In the genomic region with DNA sequence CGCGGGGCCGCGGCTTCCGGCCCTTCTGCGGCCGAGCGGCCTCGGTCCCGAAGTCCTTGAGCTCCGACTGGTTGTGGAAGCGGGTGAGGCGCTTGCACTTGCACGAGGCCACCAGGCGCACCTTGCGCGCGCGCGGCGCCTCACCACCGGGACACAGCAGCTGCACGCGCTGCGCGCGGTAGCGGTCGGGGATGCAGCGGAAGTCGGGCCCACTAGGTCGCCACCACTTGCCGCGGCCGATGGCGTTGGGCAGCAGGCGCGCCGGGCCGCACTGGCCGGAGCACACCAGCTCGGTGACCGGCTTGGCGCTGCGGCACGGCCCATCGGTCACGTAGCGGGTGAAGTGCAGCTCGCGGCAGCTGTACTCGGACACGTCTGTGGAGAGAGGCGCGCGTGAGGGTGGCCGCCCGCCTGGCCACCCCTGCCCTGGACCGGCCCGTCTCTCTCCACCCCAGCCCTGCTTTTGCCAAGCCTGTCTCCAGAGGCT, we compare ENCODE assay signal across 10 cellular contexts. TPM values are rescaled to one million over a fixed set of nuclear protein-coding genes. Genes with fewer than 3 reads are reported as not detected.
A peak's percentile ranks its signal among the peaks of the same experiment; 100 is the strongest.
DNase-seq lines count a peak whose midpoint lies in the region; ATAC-seq and TF ChIP-seq lines count a peak whose summit lies in the region.
"Had no signal": no experiment of that assay in that cellular context is flagged by ENCODE, and none has a peak within 500 bp of the region (broad histone marks: within the 10 kb centered on the region; RNA-seq: fewer than 3 reads in every experiment).

No MANE protein-coding gene starts in this region.

- intact Hi-C loops in Panc1 (cut with micrococcal nuclease; ENCODE audit: unreplicated experiment), result no loop called here
- intact Hi-C loops in cardiac septum (cut with DNase I), result loop anchor here (5.0 kb wide), 1 partner anchor 178 kb away; no protein-coding TSS in a partner anchor
- intact Hi-C loops in posterior vena cava (cut with DNase I), result loop anchor here (5.0 to 10.0 kb wide), 2 partner anchors 63 to 181 kb away; no protein-coding TSS in a partner anchor

- no peak overlapping the region for H3K27ac Mint-ChIP-seq in T-cell
- H3K27ac Mint-ChIP-seq: activated naive CD4-positive, alpha-beta T cell treated with anti-CD3 and anti-CD28 coated beads for 36 hours had no signal

- H3K36me3 Mint-ChIP-seq in T-cell, result no peaks in the 10 kb centered on the region

- POLR2A ChIA-PET in Panc1 (lab: Charles Lee) (no interaction called here), T-cell (lab: Charles Lee) (no interaction called here)

- no peaks in the 10 kb centered on the region for H3K4me1 ChIP-seq in Panc1 (ENCODE audit: control insufficient read depth, insufficient read depth, low read length)

- no peak overlapping the region for H3K4me3 Mint-ChIP-seq in T-cell
- H3K4me3 Mint-ChIP-seq: activated naive CD4-positive, alpha-beta T cell treated with anti-CD3 and anti-CD28 coated beads for 36 hours had no signal

- DNase-seq in DMS79 treated with DMSO at 0.1 percent for 48 hours (lab: John Stamatoyannopoulos, UW) (peak; percentile 14), DMS79 (lab: John Stamatoyannopoulos, UW) (no peak), Panc1 (ENCODE audit: low read depth, low spot score) (no peak), cardiac septum (ENCODE audit: low spot score) (peak; percentile 72), posterior vena cava (ENCODE audit: low spot score) (peak; percentile 81), T-cell (no peak)
- DNase-seq: activated naive CD4-positive, alpha-beta T cell treated with anti-CD3 and anti-CD28 coated beads for 36 hours; Peyer's patch had no signal

- H3K9me3 Mint-ChIP-seq in T-cell, result no peaks in the 10 kb centered on the region
- H3K9me3 Mint-ChIP-seq: activated naive CD4-positive, alpha-beta T cell treated with anti-CD3 and anti-CD28 coated beads for 36 hours had no signal

- no peaks in the 10 kb centered on the region for H3K27me3 ChIP-seq in Panc1 (ENCODE audit: control insufficient read depth, insufficient read depth, low read length)

- no TSS peak for BruUV-seq in Panc1 (replicated peaks; lab: Mats Ljungman, UMichigan)

- in situ Hi-C loops in Panc1 (cut with HindIII; ENCODE audit: low pct_unique_long_range_greater_than_20kb, low sequenced_read_pairs), result loop anchor here (10.0 kb wide), 1 partner anchor 51 kb away; no protein-coding TSS in a partner anchor

- H3K27ac ChIP-seq in Panc1 (ENCODE audit: low read length), result no peak overlapping the region
- H3K27ac ChIP-seq: Peyer's patch had no signal

- ATAC-seq in Panc1, result peak; percentile 67
- ATAC-seq in GM18498 (IDR thresholded peaks at IDR 0.05; ENCODE audit: unreplicated experiment), result no peak
- no peak for ATAC-seq in GM19397 (IDR thresholded peaks at IDR 0.05; ENCODE audit: unreplicated experiment)
- no peak for ATAC-seq in T-cell (replicated peaks in 1 of 4)

- H3K36me3 ChIP-seq in Panc1 (ENCODE audit: control insufficient read depth, insufficient read depth, low read length), result no peaks in the 10 kb centered on the region
- H3K36me3 ChIP-seq: Peyer's patch had no signal

- peaks cover 43 to 60% of the 10 kb centered on the region in 2 donors for H3K27me3 Mint-ChIP-seq in T-cell

- peak overlapping the region; percentile 9 to 18; a peak in 1 of 4 replicates for H3K4me3 ChIP-seq in Panc1 (ENCODE audit: low read depth in 2 of 2, low read length in 2 of 2)

- TF ChIP-seq CTCF in Panc1 (IDR thresholded peaks at IDR 0.05), result no peak

- CTCF ChIA-PET in Panc1 (lab: Charles Lee) (interaction anchor here (0.7 kb wide), 1 partner anchor 50 kb away, joined by 3 read pairs; no protein-coding TSS in a partner anchor), T-cell (lab: Charles Lee) (interaction anchor here in 1 of 2 donors (1.5 kb wide), 1 partner anchor 61 kb away, joined by 4 read pairs; no protein-coding TSS in a partner anchor)

- no peaks in the 10 kb centered on the region for H3K9me3 ChIP-seq in Panc1 (ENCODE audit: control insufficient read depth, insufficient read depth, low read depth, low read length)
- H3K9me3 ChIP-seq: Peyer's patch had no signal

- H3K4me1 Mint-ChIP-seq in T-cell, result peaks cover 0 to 7% (median 3%) of the 10 kb centered on the region in 3 donors

RNA-seq across cellular contexts. Expression of a gene that starts 3.2 kb away (rescaled TPM):
- total RNA-seq in Panc1 (2021; ENCODE audit: unreplicated experiment) (not detected), cardiac septum (0.24 TPM), posterior vena cava (not detected), T-cell (not detected)
- polyA plus RNA-seq in Panc1 (2012; ENCODE audit: insufficient read length), result not detected
- total RNA-seq: activated naive CD4-positive, alpha-beta T cell treated with anti-CD3 and anti-CD28 coated beads for 36 hours; Peyer's patch had no signal

RNA-seq across cellular contexts. Expression of a gene that starts 23.3 kb away (rescaled TPM):
- total RNA-seq in Panc1 (2021; ENCODE audit: unreplicated experiment) (41.6 TPM), cardiac septum (224 TPM), posterior vena cava (100 to 1,000 TPM; 169 to 172 TPM), T-cell (1 to 10 TPM; 8.1 to 9.8 (median 9.6) TPM)
- polyA plus RNA-seq in Panc1 (2012; ENCODE audit: insufficient read length), result 31.9 TPM

RNA-seq across cellular contexts. Expression of a gene that starts 24.8 kb away (rescaled TPM):
- total RNA-seq in Panc1 (2021; ENCODE audit: unreplicated experiment) (not detected), cardiac septum (not detected), posterior vena cava (not detected), T-cell (not detected)
- polyA plus RNA-seq in Panc1 (2012; ENCODE audit: insufficient read length), result not detected
- total RNA-seq: activated naive CD4-positive, alpha-beta T cell treated with anti-CD3 and anti-CD28 coated beads for 36 hours; Peyer's patch had no signal

Comparison
In these comparisons a context has a peak if more than half of its experiments do, and no peak if none do; other contexts are left out.
1. DNase-seq: peak in DMS79 treated with DMSO at 0.1 percent for 48 hours (single experiment), cardiac septum (single experiment) and posterior vena cava (single experiment); none in DMS79 (single experiment), Panc1 (single experiment) and T-cell (0 of 34).